In the genomic region with DNA sequence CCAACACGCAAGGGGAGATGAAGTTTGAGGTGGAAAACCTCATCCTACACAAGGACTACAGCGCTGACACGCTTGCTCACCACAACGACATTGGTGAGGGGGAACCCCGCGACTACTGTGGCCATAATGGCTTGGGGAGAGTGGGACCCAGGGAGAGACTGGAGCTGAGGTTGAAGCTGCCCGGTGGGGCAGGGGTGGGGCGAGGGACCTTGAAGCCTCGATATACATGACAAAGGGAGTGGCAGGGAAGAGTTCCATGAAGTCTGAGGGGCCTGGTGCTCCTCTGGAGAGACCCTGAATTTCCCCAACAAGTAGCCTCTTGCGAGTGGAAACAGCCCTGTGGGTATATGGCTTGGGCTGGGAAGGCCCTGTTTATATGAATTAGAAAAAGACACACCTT, we compare ENCODE assay signal across 20 cellular contexts. TPM values are rescaled to one million over a fixed set of nuclear protein-coding genes. Genes with fewer than 3 reads are reported as not detected.
A peak's percentile ranks its signal among the peaks of the same experiment; 100 is the strongest.
DNase-seq lines count a peak whose midpoint lies in the region; TF ChIP-seq lines count a peak whose summit lies in the region.
"Had no signal": no experiment of that assay in that cellular context is flagged by ENCODE, and none has a peak within 500 bp of the region (broad histone marks: within the 10 kb centered on the region; RNA-seq: fewer than 3 reads in every experiment).

No MANE protein-coding gene starts in this region.

- peaks cover 49 to 60% (median 58%) of the 10 kb centered on the region in 3 donors for H3K4me1 ChIP-seq in skeletal muscle tissue (ENCODE audit: control insufficient read depth in 3 of 3, insufficient read depth in 3 of 3, low read length in 3 of 3)

- DNase-seq in HFF-Myc (ENCODE audit: extremely low read depth, low read depth) (no peak), astrocyte of the cerebellum (ENCODE audit: low read depth) (no peak), iPS-NIHi11 (ENCODE audit: low spot score) (peak; percentile 50), NCI-H1105 (lab: John Stamatoyannopoulos, UW) (no peak), mesenteric fat pad (ENCODE audit: low spot score) (no peak), GM19238 (ENCODE audit: insufficient read length, low spot score) (no peak), AG08396 (ENCODE audit: low spot score) (no peak)
- DNase-seq: activated CD4-positive, alpha-beta T cell treated with anti-CD3 and anti-CD28 coated beads, Interleukin-2, amount 10 ng/mL, durations not matched to agents 7 days and 5 days; activated gamma-delta T cell; effector CD8-positive, alpha-beta T cell; heart right ventricle; islet precursor cell; NCI-H1092; NCI-H2081 treated with DMSO at 0.1 percent for 48 hours; NCI-H510A; stimulated activated CD4-positive, alpha-beta T cell treated with anti-CD3 and anti-CD28 coated beads, Interleukin-15, amount 100 ng/mL, for 24 hours; SW 1271; thyroid gland had no signal

- peaks cover 0 to 4% (median 0%) of the 10 kb centered on the region in 3 donors for H3K27me3 ChIP-seq in skeletal muscle tissue (ENCODE audit: control insufficient read depth in 3 of 3, insufficient read depth in 3 of 3, low read length in 3 of 3)
- H3K27me3 ChIP-seq: thyroid gland had no signal

- H3K4me3 ChIP-seq in HFF-Myc (replicated peaks; ENCODE audit: low read depth, low read length) (peak overlapping the region; percentile 75), astrocyte of the cerebellum (ENCODE audit: low read depth, low read length) (peak overlapping the region; percentile 80), skeletal muscle tissue (ENCODE audit: low read length in 3 of 3) (peak overlapping the region in 2 of 3 donors; percentile 45 to 48)
- H3K4me3 ChIP-seq: thyroid gland had no signal

- in situ Hi-C loops in astrocyte of the cerebellum (cut with HindIII; ENCODE audit: low sequenced_read_pairs): no loop called here

- H3K36me3 ChIP-seq in skeletal muscle tissue (ENCODE audit: control insufficient read depth in 3 of 3, insufficient read depth in 3 of 3, low read length in 3 of 3): peaks cover 18 to 27% (median 18%) of the 10 kb centered on the region in 3 donors
- H3K36me3 ChIP-seq: thyroid gland had no signal

- peaks cover 0 to 2% (median 0%) of the 10 kb centered on the region in 3 donors for H3K9me3 ChIP-seq in skeletal muscle tissue (ENCODE audit: control insufficient read depth in 3 of 3, low read length in 3 of 3)
- H3K9me3 ChIP-seq: thyroid gland had no signal

- H3K27ac ChIP-seq in skeletal muscle tissue (ENCODE audit: low read depth, low read length): peak overlapping the region; percentile 16
- H3K27ac ChIP-seq: KMS-11, thyroid gland had no signal

- no peak for TF ChIP-seq CTCF in HFF-Myc (IDR thresholded peaks at IDR 0.05; ENCODE audit: low read depth, low read length, missing control alignments)
- no peak for TF ChIP-seq CTCF in astrocyte of the cerebellum (IDR thresholded peaks at IDR 0.05; ENCODE audit: low read depth, low read length, missing control alignments)

- peak overlapping the region in 2 of 3 donors; percentile 29 to 60 for H3K9ac ChIP-seq in skeletal muscle tissue (ENCODE audit: low read depth in 1 of 3, low read length in 3 of 3)
- H3K9ac ChIP-seq: KMS-11 had no signal

RNA-seq across cellular contexts. Expression of a gene that starts 3.1 kb away (rescaled TPM):
- 21.4 TPM for total RNA-seq in skeletal muscle tissue
- 64.7 TPM for total RNA-seq in mesenteric fat pad

RNA-seq across cellular contexts. Expression of a gene that starts 39.7 kb away (rescaled TPM):
- total RNA-seq in skeletal muscle tissue (16.2 TPM), mesenteric fat pad (24.2 TPM)
